In genomic region chr2:45909677-45910191, GRCh38 we compare ENCODE assay signal across 8 cellular contexts.
A peak's percentile ranks its signal among the peaks of the same experiment; 100 is the strongest.
DNase-seq lines count a peak whose midpoint lies in the region; ATAC-seq and TF ChIP-seq lines count a peak whose summit lies in the region.
"Had no signal": no experiment of that assay in that cellular context is flagged by ENCODE, and none has a peak within 500 bp of the region (broad histone marks: within the 10 kb centered on the region; RNA-seq: fewer than 3 reads in every experiment).

No MANE protein-coding gene starts in this region.

- no peaks in the 10 kb centered on the region for H3F3A ChIP-seq in PC-3 (ENCODE audit: low read length, unreplicated experiment)

- peak overlapping the region; percentile 16 for H3K27ac ChIP-seq in PC-3 (ENCODE audit: low read length)
- H3K27ac ChIP-seq in parathyroid adenoma, result peak overlapping the region; percentile 22
- H3K27ac ChIP-seq: neutrophil had no signal

- intact Hi-C loops in PC-3 (cut with micrococcal nuclease), result no loop called here

- H3K9me3 ChIP-seq in PC-3 (ENCODE audit: low read length) (no peaks in the 10 kb centered on the region), parathyroid adenoma (ENCODE audit: control insufficient read depth, low read length) (no peaks in the 10 kb centered on the region)
- H3K9me3 ChIP-seq: neutrophil had no signal

- H3K4me3 ChIP-seq in PC-3 (ENCODE audit: low read length) (no peak overlapping the region), parathyroid adenoma (ENCODE audit: low read depth, low read length) (no peak overlapping the region)

- no peaks in the 10 kb centered on the region for H3K9me2 ChIP-seq in PC-3 (replicated peaks; ENCODE audit: low read length)

- CTCF ChIA-PET in PC-3 (lab: Charles Lee), result interaction anchor here (1.1 kb wide), 1 partner anchor 31 kb away, joined by 4 read pairs; no protein-coding TSS in a partner anchor

- H3K9ac ChIP-seq in PC-3 (ENCODE audit: low read length) (no peak overlapping the region), parathyroid adenoma (no peak overlapping the region)

- BruUV-seq in PC-3 (replicated peaks; lab: Mats Ljungman, UMichigan), result no TSS peak

- H2AFZ ChIP-seq in PC-3 (ENCODE audit: low read length) (no peak overlapping the region), parathyroid adenoma (no peak overlapping the region)

- H3K79me2 ChIP-seq in PC-3 (ENCODE audit: low read length) (no peaks in the 10 kb centered on the region), parathyroid adenoma (peaks cover 54% of the 10 kb centered on the region)

- peaks cover 21% of the 10 kb centered on the region for H3K4me1 ChIP-seq in PC-3 (ENCODE audit: insufficient read depth, low read length)
- H3K4me1 ChIP-seq in parathyroid adenoma, result peaks cover 8% of the 10 kb centered on the region

- no peaks in the 10 kb centered on the region for H3K36me3 ChIP-seq in PC-3 (ENCODE audit: low read depth, low read length)
- H3K36me3 ChIP-seq in parathyroid adenoma (ENCODE audit: control insufficient read depth, insufficient read depth, low read length), result no peaks in the 10 kb centered on the region
- H3K36me3 ChIP-seq: neutrophil had no signal

- in situ Hi-C loops in ACHN (cut with HindIII; ENCODE audit: low pct_ligation_motif_present, low pct_unique_long_range_greater_than_20kb, low sequenced_read_pairs), result no loop called here

- POLR2A ChIA-PET in PC-3 (lab: Charles Lee; ENCODE audit: unreplicated experiment), result no interaction called here

- TF ChIP-seq CTCF in PC-3 (conservative IDR thresholded peaks at IDR 0.05; ENCODE audit: low read depth, low read length) (no peak), parathyroid adenoma (IDR thresholded peaks at IDR 0.05) (no peak)

- H3K4me2 ChIP-seq in PC-3 (ENCODE audit: low read length) (peak overlapping the region; percentile 51), parathyroid adenoma (ENCODE audit: low read length) (no peak overlapping the region)

- DNase-seq in GM19240 (ENCODE audit: insufficient read length, low spot score), result peak; percentile 52
- DNase-seq in PC-3, result peak; percentile 93
- DNase-seq in ACHN, result no peak
- no peak for DNase-seq in NCI-H2171 (lab: John Stamatoyannopoulos, UW)
- DNase-seq in epidermal melanocyte (ENCODE audit: insufficient read length, low spot score), result no peak

- no peaks in the 10 kb centered on the region for H4K20me1 ChIP-seq in PC-3 (ENCODE audit: low read length)

- ATAC-seq in HG03025 (IDR thresholded peaks at IDR 0.05; ENCODE audit: low FRiP score, unreplicated experiment), result peak; percentile 62
- ATAC-seq in PC-3, result peak; percentile 96

- H3K27me3 ChIP-seq in PC-3 (ENCODE audit: low read length) (no peaks in the 10 kb centered on the region), parathyroid adenoma (ENCODE audit: control insufficient read depth, insufficient read depth, low read length) (no peaks in the 10 kb centered on the region)
- H3K27me3 ChIP-seq: neutrophil had no signal

Comparison
In these comparisons a context has a peak if more than half of its experiments do, and no peak if none do; other contexts are left out.
1. DNase-seq: peak in GM19240 (single experiment) and PC-3 (single experiment); none in ACHN (single experiment), NCI-H2171 (single experiment) and epidermal melanocyte (single experiment).